Comparison of ENCODE assay signal across 22 cellular contexts in the genomic region with DNA sequence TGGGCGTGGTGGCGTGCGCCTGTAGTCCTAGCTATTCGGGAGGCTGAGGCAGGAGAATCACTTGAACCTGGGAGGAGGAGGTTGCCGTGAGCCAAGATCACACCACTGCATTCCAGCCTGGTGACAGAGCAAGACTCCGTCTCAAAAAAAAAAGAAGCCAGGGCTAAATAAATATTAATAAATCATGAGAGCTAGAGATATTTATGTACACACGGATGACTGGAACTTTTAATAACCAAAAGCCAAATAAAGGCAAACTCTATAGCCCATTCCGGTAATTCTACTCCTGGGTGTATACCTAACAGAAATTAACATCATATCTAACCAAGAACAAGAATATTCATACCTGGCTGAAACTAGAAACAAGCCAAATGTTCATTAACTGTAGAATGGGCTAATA. TPM values are rescaled to one million over a fixed set of nuclear protein-coding genes. Genes with fewer than 3 reads are reported as not detected.
A peak's percentile ranks its signal among the peaks of the same experiment; 100 is the strongest.
DNase-seq lines count a peak whose midpoint lies in the region; ATAC-seq, FAIRE-seq and TF ChIP-seq lines count a peak whose summit lies in the region.
"Had no signal": no experiment of that assay in that cellular context is flagged by ENCODE, and none has a peak within 500 bp of the region (broad histone marks: within the 10 kb centered on the region; RNA-seq: fewer than 3 reads in every experiment).

No MANE protein-coding gene starts in this region.

- DNase-seq in GM23248 (no peak), K562 (ENCODE audit: extremely low read depth in 1 of 4, low spot score in 3 of 4) (no peak), NCI-H1436 (lab: John Stamatoyannopoulos, UW) (no peak), mucosa of descending colon (no peak), urothelium cell line (ENCODE audit: low spot score) (no peak)
- DNase-seq: activated CD4-positive, alpha-beta T cell treated with anti-CD3 and anti-CD28 coated beads for 48 hours; activated naive CD4-positive, alpha-beta T cell treated with Interleukin-2 at 50 U/mL for 16 hours; activated T-cell treated with anti-CD3 and anti-CD28 coated beads, Interleukin-2, amount 50 U/mL, for 24 hours; amniotic stem cell; CD4-positive, CD25-positive, alpha-beta regulatory T cell; MG63; NCI-H510A treated with DMSO at 0.1 percent for 48 hours; NK-92 treated with Interleukin-12 subunit alpha and Interleukin-12 subunit beta, amount 100 ng/mL, for 24 hours; Peyer's patch; psoas muscle; stimulated activated CD4-positive, alpha-beta T cell treated with anti-CD3 and anti-CD28 coated beads, Interleukin-1b, Interleukin-23, amount 100 ng/mL, for 48 hours had no signal

- TF ChIP-seq RAD21 in K562 (CRISPR knock-in tag; conservative IDR thresholded peaks at IDR 0.05 in 1 of 2, IDR thresholded peaks at IDR 0.05 in 1 of 2) = no peak

- peak overlapping the region; percentile 60; the same call in 1 of the 2 replicates for H3K27ac ChIP-seq in ACC112 (ENCODE audit: low read depth, low read length)
- peak overlapping the region; percentile 73; the same call in 1 of the 2 replicates for H3K27ac ChIP-seq in GM23248
- H3K27ac ChIP-seq in K562 (ENCODE audit: extremely low read depth, low read depth, low read length) = 0 out of 3 replicates have a peak overlapping the region, but pooled peaks have one; percentile 10
- H3K27ac ChIP-seq in neutrophil = peak overlapping the region; percentile 84

- no peak for ATAC-seq in K562
- ATAC-seq in mucosa of descending colon = no peak

- BruUV-seq in K562 (replicated peaks; lab: Mats Ljungman, UMichigan) = no TSS peak

- intact Hi-C loops in K562 (cut with micrococcal nuclease) = loop anchor here (10.0 kb wide), 1 partner anchor 267 kb away; a partner anchor contains a TSS
- intact Hi-C loops in mucosa of descending colon (cut with DNase I, micrococcal nuclease) = no loop called here

- H3K27me3 ChIP-seq in ACC112 (ENCODE audit: insufficient read depth, low read length) (no peaks in the 10 kb centered on the region), GM23248 (replicated peaks; ENCODE audit: insufficient read depth) (no peaks in the 10 kb centered on the region), K562 (ENCODE audit: control insufficient read depth in 2 of 2, insufficient read depth in 2 of 2, low read length in 2 of 2) (no peaks in the 10 kb centered on the region), neutrophil (no peaks in the 10 kb centered on the region)
- H3K27me3 ChIP-seq: gastroesophageal sphincter, MG63, Peyer's patch had no signal

- no peak overlapping the region for H2AFZ ChIP-seq in ACC112 (ENCODE audit: low read length, unreplicated experiment)
- H2AFZ ChIP-seq in GM23248 = peak overlapping the region; percentile 73
- peak overlapping the region; percentile 25; the same call in 1 of the 2 replicates for H2AFZ ChIP-seq in K562 (ENCODE audit: low read depth, low read length)

- H3K9me3 ChIP-seq in GM23248 (ENCODE audit: low read depth) (no peaks in the 10 kb centered on the region), K562 (replicated peaks; ENCODE audit: control insufficient read depth, insufficient read depth, low read depth, low read length) (no peaks in the 10 kb centered on the region), neutrophil (no peaks in the 10 kb centered on the region), mucosa of descending colon (no peaks in the 10 kb centered on the region)
- H3K9me3 ChIP-seq: gastroesophageal sphincter, Peyer's patch, psoas muscle had no signal

- H3K36me3 ChIP-seq in ACC112 (ENCODE audit: insufficient read depth, low read length) (no peaks in the 10 kb centered on the region), GM23248 (ENCODE audit: low read depth) (no peaks in the 10 kb centered on the region), K562 (ENCODE audit: control insufficient read depth, insufficient read depth, low read length) (no peaks in the 10 kb centered on the region), neutrophil (no peaks in the 10 kb centered on the region), mucosa of descending colon (ENCODE audit: low read depth) (no peaks in the 10 kb centered on the region)
- H3K36me3 ChIP-seq: gastroesophageal sphincter, MG63, Peyer's patch had no signal

- H3K9ac ChIP-seq in GM23248 (no peak overlapping the region), K562 (ENCODE audit: insufficient read depth in 1 of 2, low read depth in 2 of 2, low read length in 2 of 2) (no peak overlapping the region)

- H3K4me2 ChIP-seq in GM23248 (ENCODE audit: unreplicated experiment) (peak overlapping the region; percentile 35), K562 (ENCODE audit: insufficient read depth, low read length) (no peak overlapping the region)

- POLR2A ChIA-PET in K562 (lab: Yijun Ruan, JAX) = interaction anchor here (0.7 to 4.0 kb wide), 4 partner anchors 9 to 353 kb away, joined by 3 to 45 read pairs (median 16); a partner anchor contains a TSS

- H3K79me2 ChIP-seq in ACC112 (ENCODE audit: control insufficient read depth, insufficient read depth, low read length, unreplicated experiment) = no peaks in the 10 kb centered on the region
- no peaks in the 10 kb centered on the region for H3K79me2 ChIP-seq in GM23248 (ENCODE audit: insufficient read depth)
- no peaks in the 10 kb centered on the region for H3K79me2 ChIP-seq in K562 (ENCODE audit: control insufficient read depth, insufficient read depth, low read length)

- peaks cover 13% of the 10 kb centered on the region; the same call in 1 of the 2 replicates for H3F3A ChIP-seq in GM23248 (ENCODE audit: insufficient read depth)

- no peaks in the 10 kb centered on the region for H3K9me2 ChIP-seq in GM23248 (ENCODE audit: insufficient read depth)

- 64 to 65% methylated on average over 8 of the region's 8 CpGs for WGBS in GM23248 (ENCODE audit: low coverage in 1 of 2, low lambda C conversion rate in 2 of 2, missing lambda C conversion rate in 2 of 2), 2 experiments
- WGBS in K562 (ENCODE audit: insufficient coverage, low coverage, missing lambda C conversion rate) = 81% methylated on average over 8 of the region's 8 CpGs

- no peak for TF ChIP-seq POLR2A in K562 (conservative IDR thresholded peaks at IDR 0.05)

- TF ChIP-seq EP300 in K562 (IDR thresholded peaks at IDR 0.05; ENCODE audit: low read length) = no peak

- no peaks in the 10 kb centered on the region for H3K9me1 ChIP-seq in K562 (ENCODE audit: control insufficient read depth, insufficient read depth, low read length)

- CTCF ChIA-PET in K562 (lab: Yijun Ruan, JAX; ENCODE audit: low intra/inter-chr PET ratio) = no interaction called here

- H4K20me1 ChIP-seq in GM23248 (ENCODE audit: insufficient read depth) = no peaks in the 10 kb centered on the region
- H4K20me1 ChIP-seq in K562 (replicated peaks; ENCODE audit: control insufficient read depth, insufficient read depth, low read length) = no peaks in the 10 kb centered on the region

- no peak for TF ChIP-seq CTCF in K562 (IDR thresholded peaks at IDR 0.05 in 2 of 3, conservative IDR thresholded peaks at IDR 0.05 in 1 of 3; ENCODE audit: insufficient read depth in 2 of 3, low read depth in 1 of 3, low read length in 3 of 3)
- TF ChIP-seq CTCF in neutrophil (IDR thresholded peaks at IDR 0.05) = no peak
- TF ChIP-seq CTCF in mucosa of descending colon (IDR thresholded peaks at IDR 0.05) = no peak

- no peak overlapping the region for H3K4me3 ChIP-seq in ACC112 (ENCODE audit: low read depth, low read length)
- H3K4me3 ChIP-seq in GM23248 = no peak overlapping the region
- H3K4me3 ChIP-seq in K562 = no peak overlapping the region
- H3K4me3 ChIP-seq in neutrophil (ENCODE audit: low read depth in 1 of 2, low read length in 1 of 2) = peak overlapping the region in 1 of 2 experiments; percentile 39
- no peak overlapping the region for H3K4me3 ChIP-seq in mucosa of descending colon
- H3K4me3 ChIP-seq: coronary artery, gastroesophageal sphincter, MG63, Peyer's patch, psoas muscle, skin epidermis had no signal

- H3K4me1 ChIP-seq in ACC112 (ENCODE audit: control insufficient read depth, insufficient read depth, low read length, unreplicated experiment) (peaks cover 26% of the 10 kb centered on the region), GM23248 (ENCODE audit: insufficient read depth) (peaks cover 28% of the 10 kb centered on the region), K562 (replicated peaks in 1 of 2; ENCODE audit: control insufficient read depth in 2 of 2, insufficient read depth in 2 of 2, low read length in 2 of 2) (peaks cover 29 to 30% of the 10 kb centered on the region in 2 experiments), neutrophil (ENCODE audit: control insufficient read depth in 1 of 2, insufficient read depth in 1 of 2, low read depth in 1 of 2, low read length in 1 of 2) (peaks cover 60 to 77% of the 10 kb centered on the region in 2 experiments), mucosa of descending colon (ENCODE audit: low read depth) (peaks cover 2% of the 10 kb centered on the region)

- in situ Hi-C loops in GM23248 (cut with MboI) = no loop called here
- in situ Hi-C loops in K562 (cut with MboI) = no loop called here

- FAIRE-seq in K562 (lab: Jason Lieb, UNC) = no peak
- FAIRE-seq in urothelium cell line (lab: Jason Lieb, UNC) = no peak
- FAIRE-seq: islet of Langerhans had no signal

RNA-seq across cellular contexts. Expression of a gene that starts 7.7 kb away (rescaled TPM):
- 31.7 and 42.1 TPM in 2 replicates for total RNA-seq in GM23248 (2014; rRNA removed; shearing (Covaris generic))
- 34.2 and 36.5 TPM in 2 replicates for polyA plus RNA-seq in GM23248 (2016; fragmentation: Nextera tagmentation; extraction: Ambion mirVana)
- 60.7 and 77.3 TPM in 2 replicates for total RNA-seq in K562 (2011; cell fraction: chromatin; rRNA removed; ENCODE audit: low replicate concordance)
- 30.9 and 38.0 TPM in 2 replicates for total RNA-seq in K562 (2011; cell fraction: nucleolus; rRNA removed)
- 35.8 and 42.1 TPM in 2 replicates for total RNA-seq in K562 (2011; cell fraction: nucleoplasm; rRNA removed)
- 41.6 and 51.5 TPM in 2 replicates for total RNA-seq in K562 (2014; rRNA removed)
- 41.3 and 44.6 TPM in 2 replicates for total RNA-seq in K562 (2014; rRNA removed; fragmentation: Illumina TruSeq; extraction: Trizol)
- total RNA-seq in K562 (2015; rRNA removed; fragmentation: Illumina TruSeq; extraction: Trizol) = 37.9 and 41.6 TPM in 2 replicates
- total RNA-seq in K562 (2021) = 46.7 and 49.2 TPM in 2 replicates
- polyA plus RNA-seq in K562 (2011; rRNA removed) = 54.5 and 56.1 TPM in 2 replicates
- 38.9 and 51.8 TPM in 2 replicates for polyA plus RNA-seq in K562 (2011; cell fraction: cytosol; rRNA removed)
- 43.8 and 56.4 TPM in 2 replicates for polyA plus RNA-seq in K562 (2011; cell fraction: nucleus; rRNA removed)
- polyA plus RNA-seq in K562 (2012) = 45.5 and 53.6 TPM in 2 replicates
- 50.7 and 65.6 TPM in 2 replicates for polyA plus RNA-seq in K562 (2014; fragmentation: Illumina TruSeq; extraction: Trizol)
- polyA plus RNA-seq in K562 (2014; fragmentation: Nextera tagmentation; extraction: Ambion mirVana) = 10 to 100 TPM; 54.5 to 85.5 TPM
- polyA plus RNA-seq in K562 (2014; rRNA removed) = 54.5 and 56.6 TPM in 2 replicates
- polyA minus RNA-seq in K562 (2011; rRNA and poly(A)+ RNA removed) = 65.6 and 70.5 TPM in 2 replicates
- polyA minus RNA-seq in K562 (2011; cell fraction: cytosol; rRNA and poly(A)+ RNA removed) = 17.4 and 20.6 TPM in 2 replicates
- 19.5 and 33.5 TPM in 2 replicates for polyA minus RNA-seq in K562 (2011; cell fraction: nucleus; rRNA and poly(A)+ RNA removed)
- total RNA-seq in mucosa of descending colon = 10 to 100 TPM; 34.0 to 59.6 (median 35.9) TPM

RNA-seq across cellular contexts. Expression of a gene that starts 9.1 kb away (rescaled TPM):
- total RNA-seq in GM23248 (2014; rRNA removed; shearing (Covaris generic)) = 15.2 and 17.8 TPM in 2 replicates
- polyA plus RNA-seq in GM23248 (2016; fragmentation: Nextera tagmentation; extraction: Ambion mirVana) = 16.1 and 17.2 TPM in 2 replicates
- 167 and 302 TPM in 2 replicates for total RNA-seq in K562 (2011; cell fraction: chromatin; rRNA removed; ENCODE audit: low replicate concordance)
- 45.2 and 50.9 TPM in 2 replicates for total RNA-seq in K562 (2011; cell fraction: nucleolus; rRNA removed)
- 116 and 186 TPM in 2 replicates for total RNA-seq in K562 (2011; cell fraction: nucleoplasm; rRNA removed)
- total RNA-seq in K562 (2014; rRNA removed) = 31.6 and 33.9 TPM in 2 replicates
- total RNA-seq in K562 (2014; rRNA removed; fragmentation: Illumina TruSeq; extraction: Trizol) = 48.9 and 54.7 TPM in 2 replicates
- total RNA-seq in K562 (2015; rRNA removed; fragmentation: Illumina TruSeq; extraction: Trizol) = 38.9 and 41.9 TPM in 2 replicates
- total RNA-seq in K562 (2021) = 59.6 and 61.2 TPM in 2 replicates
- polyA plus RNA-seq in K562 (2011; rRNA removed) = 46.2 and 54.6 TPM in 2 replicates
- 10.5 and 26.2 TPM in 2 replicates for polyA plus RNA-seq in K562 (2011; cell fraction: cytosol; rRNA removed)
- polyA plus RNA-seq in K562 (2011; cell fraction: nucleus; rRNA removed) = 44.3 and 58.7 TPM in 2 replicates
- 15.7 and 17.3 TPM in 2 replicates for polyA plus RNA-seq in K562 (2012)
- 35.5 and 49.4 TPM in 2 replicates for polyA plus RNA-seq in K562 (2014; fragmentation: Illumina TruSeq; extraction: Trizol)
- polyA plus RNA-seq in K562 (2014; fragmentation: Nextera tagmentation; extraction: Ambion mirVana) = 10 to 100 TPM; 40.6 to 53.4 TPM
- polyA plus RNA-seq in K562 (2014; rRNA removed) = 26.6 and 29.0 TPM in 2 replicates
- polyA minus RNA-seq in K562 (2011; rRNA and poly(A)+ RNA removed) = 150 and 152 TPM in 2 replicates
- 40.7 and 41.9 TPM in 2 replicates for polyA minus RNA-seq in K562 (2011; cell fraction: cytosol; rRNA and poly(A)+ RNA removed)
- 35.0 and 66.2 TPM in 2 replicates for polyA minus RNA-seq in K562 (2011; cell fraction: nucleus; rRNA and poly(A)+ RNA removed)
- 10 to 100 TPM; 16.8 to 29.2 (median 17.9) TPM for total RNA-seq in mucosa of descending colon

Comparison
In these comparisons a context has a peak if more than half of its experiments do, and no peak if none do; other contexts are left out.
1. H3K27ac ChIP-seq: peak in every context shown above with its lines; median percentile 84 in neutrophil; 73 in GM23248; 60 in ACC112; 10 in K562.